23 cellular contexts compared by ENCODE assay signal in the genomic region with DNA sequence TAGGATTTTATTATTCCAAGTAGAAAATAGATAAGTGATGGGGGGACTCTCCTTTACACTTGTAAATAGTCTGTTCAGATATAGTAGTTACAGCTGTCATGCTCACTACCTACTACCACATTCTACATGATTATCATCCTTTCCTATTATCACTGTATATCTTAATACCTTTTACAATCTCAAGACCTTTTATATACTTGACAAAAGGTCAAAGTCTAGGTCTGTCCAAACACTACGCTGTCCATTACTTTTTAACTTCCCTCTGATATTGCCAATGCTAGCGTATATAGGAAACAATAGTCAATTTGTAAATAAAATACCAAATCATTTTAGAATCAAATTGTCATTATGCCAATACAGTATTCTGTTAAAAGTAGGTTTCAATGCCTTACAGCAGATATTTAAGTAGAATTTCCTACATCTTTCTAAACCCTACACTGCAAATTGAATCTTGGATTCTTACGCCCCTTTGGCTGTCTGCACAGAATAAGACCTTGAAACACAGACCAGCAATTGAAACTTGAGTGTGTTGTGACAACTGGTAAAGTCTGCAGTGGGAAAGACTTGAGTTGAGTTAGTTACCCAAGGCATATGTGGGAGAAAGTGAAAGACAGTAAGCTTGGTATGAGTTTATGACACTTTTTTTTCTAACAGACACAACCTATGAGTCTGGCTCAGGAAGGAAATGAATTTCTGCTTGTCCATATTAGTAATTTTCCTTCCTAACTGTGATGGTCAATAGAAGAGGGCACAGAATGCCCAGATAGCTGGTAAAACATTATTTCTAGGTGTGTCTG.
"Had no signal": no experiment of that assay in that cellular context is flagged by ENCODE, and none has a peak within 500 bp of the region (broad histone marks: within the 10 kb centered on the region; RNA-seq: fewer than 3 reads in every experiment).

No MANE protein-coding gene starts in this region.

- H3K27me3 ChIP-seq: breast epithelium, dorsolateral prefrontal cortex, gastroesophageal sphincter, heart left ventricle, testis, uterus had no signal

- H3K4me1 ChIP-seq: breast epithelium, gastroesophageal sphincter, heart left ventricle, parathyroid adenoma, testis, uterus had no signal

- DNase-seq: activated CD4-positive, alpha-beta T cell treated with anti-CD3 and anti-CD28 coated beads, Interleukin-2, amount 50 U/mL, for 4 hours; activated CD8-positive, alpha-beta memory T cell treated with anti-CD3 and anti-CD28 coated beads for 24 hours; activated CD8-positive, alpha-beta memory T cell treated with anti-CD3 and anti-CD28 coated beads, Interleukin-2, amount 50 U/mL, for 4 hours; activated naive CD4-positive, alpha-beta T cell; activated T-cell treated with anti-CD3 and anti-CD28 coated beads, Interleukin-2, amount 50 U/mL, for 4 hours; dorsolateral prefrontal cortex; endodermal cell; heart left ventricle; islet precursor cell; left cardiac atrium; nephron progenitor cell; nucleus accumbens; right cardiac atrium; stimulated activated CD4-positive, alpha-beta T cell treated with anti-CD3 and anti-CD28 coated beads, Interleukin-1b, Interleukin-23, amount 100 ng/mL, for 48 hours; T-helper 9 cell; testis; trophoblast cell; uterus had no signal

- H3K9ac ChIP-seq: parathyroid adenoma had no signal

- ATAC-seq: activated T-cell treated with anti-CD3 and anti-CD28 coated beads, Interleukin-2, amount 50 U/mL, for 4 hours; gastroesophageal sphincter; heart left ventricle; left cardiac atrium; right cardiac atrium; WTC11 had no signal

- H3K36me3 ChIP-seq: breast epithelium, gastroesophageal sphincter, heart left ventricle, uterus had no signal

- H3K4me3 ChIP-seq: breast epithelium, dorsolateral prefrontal cortex, gastroesophageal sphincter, heart left ventricle, testis, uterus had no signal

- H2AFZ ChIP-seq: parathyroid adenoma had no signal

- H3K9me3 ChIP-seq: gastroesophageal sphincter, testis, uterus had no signal

- H3K27ac ChIP-seq: breast epithelium, dorsolateral prefrontal cortex, epithelial cell of prostate, gastroesophageal sphincter, heart left ventricle, parathyroid adenoma, testis, uterus had no signal
